Comparison of ENCODE assay signal across 21 cellular contexts in the genomic region with DNA sequence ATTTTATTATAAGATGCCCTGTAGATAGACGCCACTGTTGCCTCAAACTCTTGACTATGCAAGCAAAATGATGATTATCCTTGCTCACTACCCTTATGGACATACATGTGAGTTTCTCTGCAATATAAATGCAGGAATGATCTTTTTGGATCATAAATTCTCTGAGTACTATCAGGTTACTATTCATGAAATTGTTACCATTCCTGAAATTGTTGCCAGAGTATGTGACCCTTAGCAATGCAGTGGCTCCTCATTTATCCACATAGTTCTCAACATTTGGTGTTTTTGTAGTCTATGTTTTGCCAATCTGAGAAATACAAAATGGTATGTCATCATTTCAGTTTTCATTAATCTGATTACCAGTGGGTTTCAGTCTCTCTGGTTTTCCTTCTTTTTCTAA.
DNase-seq lines count a peak whose midpoint lies in the region; ATAC-seq lines count a peak whose summit lies in the region.
"Had no signal": no experiment of that assay in that cellular context is flagged by ENCODE, and none has a peak within 500 bp of the region (broad histone marks: within the 10 kb centered on the region; RNA-seq: fewer than 3 reads in every experiment).

No MANE protein-coding gene starts in this region.

- no peak for ATAC-seq in activated CD4-positive, CD25-positive, alpha-beta regulatory T cell treated with anti-CD3 and anti-CD28 coated beads, Interleukin-2, amount 50 U/mL, for 24 hours
- no peak for ATAC-seq in GM21786 (IDR thresholded peaks at IDR 0.05; ENCODE audit: unreplicated experiment)
- ATAC-seq: gastrocnemius medialis had no signal

- DNase-seq in ELR (ENCODE audit: low read depth) (peak; percentile 39), LHCN-M2 (ENCODE audit: low read depth) (peak; percentile 74), dedifferentiated amniotic fluid mesenchymal stem cell (ENCODE audit: extremely low spot score) (peak; percentile 41), renal cortical epithelial cell (ENCODE audit: low read depth) (peak; percentile 36), T-helper 1 cell (no peak), Ammon's horn (ENCODE audit: low spot score) (no peak)
- DNase-seq: activated CD4-positive, alpha-beta T cell treated with anti-CD3 and anti-CD28 coated beads for 4 hours; activated naive CD4-positive, alpha-beta T cell treated with Interleukin-2 at 50 U/mL for 16 hours; activated T-cell treated with anti-CD3 and anti-CD28 coated beads, Interleukin-2, amount 50 U/mL, for 48 hours; AML-193; effector CD8-positive, alpha-beta T cell; gastrocnemius medialis; KG1; MV-4-11; NCI-H1930; SHP77 treated with DMSO at 0.1 percent for 48 hours; stimulated activated CD4-positive, alpha-beta T cell treated with anti-CD3 and anti-CD28 coated beads, Interleukin-4, amount 100 ng/mL, for 1 hour; stimulated activated naive CD4-positive, alpha-beta T cell; testis had no signal

Comparison
In these comparisons a context has a peak if more than half of its experiments do, and no peak if none do; other contexts are left out.
1. DNase-seq: peak in ELR (single experiment), LHCN-M2 (single experiment), dedifferentiated amniotic fluid mesenchymal stem cell (single experiment) and renal cortical epithelial cell (single experiment); none in T-helper 1 cell (0 of 5) and Ammon's horn (single experiment).